1 cellular context compared by ENCODE assay signal in genomic region chr20:24443436-24443835, GRCh38.
TF ChIP-seq lines count a peak whose summit lies in the region.

No MANE protein-coding gene starts in this region.

TF ChIP-seq in GM23338, 12 proteins besides CTCF, POLR2A, EP300 and RAD21 (continued from another document):
- TF ChIP-seq REST (IDR thresholded peaks at IDR 0.05; ENCODE audit: unreplicated experiment) (no peak), NANOG (IDR thresholded peaks at IDR 0.05; ENCODE audit: borderline replicate concordance) (no peak), STAT1 (IDR thresholded peaks at IDR 0.05; ENCODE audit: unreplicated experiment) (no peak), ETS1 (IDR thresholded peaks at IDR 0.05) (no peak), POLR2AphosphoS5 (IDR thresholded peaks at IDR 0.05; ENCODE audit: low read depth) (no peak)
